In genomic region chr9:107813287-107813686, GRCh38 we compare ENCODE assay signal across 25 cellular contexts.
"Had no signal": no experiment of that assay in that cellular context is flagged by ENCODE, and none has a peak within 500 bp of the region (broad histone marks: within the 10 kb centered on the region; RNA-seq: fewer than 3 reads in every experiment).

No MANE protein-coding gene starts in this region.

- DNase-seq: stimulated activated CD4-positive, alpha-beta T cell treated with anti-CD3 and anti-CD28 coated beads, Interleukin-2, amount 100 ng/mL, for 48 hours; stimulated activated CD4-positive, alpha-beta T cell treated with anti-CD3 and anti-CD28 coated beads, Interleukin-4, amount 100 ng/mL, for 1 hour; stimulated activated CD4-positive, alpha-beta T cell treated with anti-CD3 and anti-CD28 coated beads, Interleukin-4, amount 100 ng/mL, for 24 hours; stimulated activated CD4-positive, alpha-beta T cell treated with anti-CD3 and anti-CD28 coated beads, Interleukin-4, amount 100 ng/mL, for 4 hours; stimulated activated CD8-positive, alpha-beta memory T cell treated with anti-CD3 and anti-CD28 coated beads, Interleukin-4, amount 100 ng/mL, for 48 hours; stimulated activated naive B cell treated with anti-CD40 and anti-IgM and Interleukin-4, amounts not matched to agents 10 μg/mL and 1 μg/mL and 100 μg/mL, for 72 hours; stimulated activated naive CD4-positive, alpha-beta T cell; stimulated activated naive CD4-positive, alpha-beta T cell treated with Interleukin-2 at 50 U/mL for 16 hours; stimulated activated naive CD8-positive, alpha-beta T cell treated with anti-CD3 and anti-CD28 coated beads, Interleukin-15, amount 100 ng/mL, for 72 hours; stimulated activated naive CD8-positive, alpha-beta T cell treated with anti-CD3 and anti-CD28 coated beads, Interleukin-15, Interleukin-2, amounts not matched to agents 100 U/mL and 50 U/mL, for 24 hours; stomach; substantia nigra; testis; thyroid gland; tibial artery; transverse colon; trophoblast cell; upper lobe of left lung; upper lobe of right lung; uterus had no signal

- FAIRE-seq: urothelium cell line had no signal

- H3K36me3 ChIP-seq: stomach, suprapubic skin, thoracic aorta, thyroid gland, tibial artery, tibial nerve, transverse colon, upper lobe of left lung, upper lobe of right lung, uterus, vagina had no signal

- H3K27ac ChIP-seq: stomach, suprapubic skin, testis, thoracic aorta, thyroid gland, tibial artery, tibial nerve, transverse colon, upper lobe of left lung, upper lobe of right lung, uterus, vagina had no signal

- H3K4me3 ChIP-seq: stomach, suprapubic skin, testis, thoracic aorta, thyroid gland, tibial artery, tibial nerve, transverse colon, upper lobe of left lung, upper lobe of right lung, uterus, vagina had no signal

- H3K4me1 ChIP-seq: suprapubic skin, thyroid gland, tibial artery, upper lobe of left lung, upper lobe of right lung, uterus, vagina had no signal

- H3K9me3 ChIP-seq: stomach, suprapubic skin, testis, thoracic aorta, thyroid gland, tibial artery, tibial nerve, transverse colon, upper lobe of left lung, upper lobe of right lung, uterus, vagina had no signal

- H3K27me3 ChIP-seq: stomach, suprapubic skin, testis, thyroid gland, tibial artery, tibial nerve, transverse colon, upper lobe of left lung, upper lobe of right lung, uterus, vagina had no signal
